Comparison of ENCODE assay signal across 11 cellular contexts in the genomic region with DNA sequence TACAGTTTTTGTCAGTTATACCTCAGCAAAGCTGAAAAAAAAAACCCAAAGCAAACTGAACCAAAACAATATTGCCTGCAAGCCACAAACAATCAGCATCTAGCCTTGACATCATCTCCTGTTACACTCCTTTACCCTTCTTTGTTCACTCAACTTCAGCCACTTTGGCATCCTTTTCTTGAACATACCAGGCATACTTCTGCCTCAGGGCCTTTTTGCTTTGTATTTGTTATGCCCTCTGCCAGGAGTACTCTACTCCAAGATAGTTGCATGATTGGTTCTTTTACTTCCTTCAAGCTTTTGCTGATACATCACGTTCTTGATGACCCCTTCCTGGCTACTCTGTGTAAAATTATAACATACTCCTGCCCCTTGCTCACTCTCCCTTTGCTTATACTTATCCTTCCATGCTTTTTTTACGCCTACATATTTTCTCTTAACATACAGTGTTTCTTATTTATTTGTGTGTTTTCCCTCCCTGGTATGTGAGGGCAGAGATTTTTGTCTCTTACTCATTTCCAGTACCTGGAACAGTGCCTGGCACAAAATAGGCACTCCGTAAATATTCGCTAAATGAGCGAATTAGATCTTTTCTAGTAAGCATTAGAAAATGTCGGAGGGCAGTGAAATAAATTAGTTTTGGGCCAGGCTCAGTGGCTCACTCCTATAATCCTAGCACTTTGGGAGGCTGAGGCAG. TPM values are rescaled to one million over a fixed set of nuclear protein-coding genes. Genes with fewer than 3 reads are reported as not detected.
A peak's percentile ranks its signal among the peaks of the same experiment; 100 is the strongest.
DNase-seq lines count a peak whose midpoint lies in the region; ATAC-seq and TF ChIP-seq lines count a peak whose summit lies in the region.
"Had no signal": no experiment of that assay in that cellular context is flagged by ENCODE, and none has a peak within 500 bp of the region (broad histone marks: within the 10 kb centered on the region; RNA-seq: fewer than 3 reads in every experiment).

No MANE protein-coding gene starts in this region.

- H3K4me3 ChIP-seq in Panc1 (ENCODE audit: low read depth in 2 of 2, low read length in 2 of 2) (no peak overlapping the region), epithelial cell of proximal tubule (ENCODE audit: low read depth, low read length) (no peak overlapping the region)
- H3K4me3 ChIP-seq: vagina had no signal

- no peak overlapping the region for H3K4me3 Mint-ChIP-seq in mesothelial cell of epicardium
- H3K4me3 Mint-ChIP-seq in activated T-helper 17 cell treated with anti-CD3 and anti-CD28 coated beads, Interleukin-2, amount 50 U/mL, for 72 hours: no peak overlapping the region
- H3K4me3 Mint-ChIP-seq: activated naive CD8-positive, alpha-beta T cell treated with anti-CD3 and anti-CD28 coated beads, Interleukin-2, amount 10 ng/mL, durations not matched to agents 7 days and 5 days had no signal

- DNase-seq in COLO829 (ENCODE audit: low spot score) (peak; percentile 45), Panc1 (ENCODE audit: low read depth, low spot score) (no peak), epithelial cell of proximal tubule (ENCODE audit: low read depth) (peak; percentile 67), mesothelial cell of epicardium (ENCODE audit: low spot score in 2 of 2, unreplicated experiment in 2 of 2) (no peak), ureter (ENCODE audit: low spot score) (no peak)
- DNase-seq: activated naive CD8-positive, alpha-beta T cell treated with anti-CD3 and anti-CD28 coated beads, Interleukin-2, amount 10 ng/mL, durations not matched to agents 7 days and 5 days; Caco-2 had no signal

- in situ Hi-C loops in Panc1 (cut with HindIII; ENCODE audit: low pct_unique_long_range_greater_than_20kb, low sequenced_read_pairs): no loop called here

- H3K9me3 Mint-ChIP-seq in mesothelial cell of epicardium: peaks cover 11% of the 10 kb centered on the region
- H3K9me3 Mint-ChIP-seq in activated T-helper 17 cell treated with anti-CD3 and anti-CD28 coated beads, Interleukin-2, amount 50 U/mL, for 72 hours: no peaks in the 10 kb centered on the region
- H3K9me3 Mint-ChIP-seq: activated naive CD8-positive, alpha-beta T cell treated with anti-CD3 and anti-CD28 coated beads, Interleukin-2, amount 10 ng/mL, durations not matched to agents 7 days and 5 days had no signal

- H3K4me1 ChIP-seq in Panc1 (ENCODE audit: control insufficient read depth, insufficient read depth, low read length): peaks cover 18% of the 10 kb centered on the region
- H3K4me1 ChIP-seq: Caco-2 had no signal

- no peaks in the 10 kb centered on the region for H3K27me3 ChIP-seq in Panc1 (ENCODE audit: control insufficient read depth, insufficient read depth, low read length)
- H3K27me3 ChIP-seq: vagina had no signal

- intact Hi-C loops in Panc1 (cut with micrococcal nuclease; ENCODE audit: unreplicated experiment): no loop called here

- no peaks in the 10 kb centered on the region for H3K36me3 ChIP-seq in Panc1 (ENCODE audit: control insufficient read depth, insufficient read depth, low read length)
- H3K36me3 ChIP-seq: vagina had no signal

- BruUV-seq in Panc1 (replicated peaks; lab: Mats Ljungman, UMichigan): no TSS peak

- ATAC-seq in Panc1 (peak; percentile 92), HG03095 (IDR thresholded peaks at IDR 0.05; ENCODE audit: unreplicated experiment) (no peak), GM21576 (IDR thresholded peaks at IDR 0.05; ENCODE audit: unreplicated experiment) (no peak)
- no peak for ATAC-seq in activated T-helper 17 cell treated with anti-CD3 and anti-CD28 coated beads, Interleukin-2, amount 50 U/mL, for 72 hours (replicated peaks)

- CTCF ChIA-PET in Panc1 (lab: Charles Lee): no interaction called here

- peak overlapping the region; percentile 17; the same call in 1 of the 2 replicates for H3K27ac ChIP-seq in Panc1 (ENCODE audit: low read length)
- H3K27ac ChIP-seq: vagina had no signal

- TF ChIP-seq CTCF in Panc1 (IDR thresholded peaks at IDR 0.05) (no peak), epithelial cell of proximal tubule (conservative IDR thresholded peaks at IDR 0.05; ENCODE audit: low read depth, low read length) (no peak), mesothelial cell of epicardium (IDR thresholded peaks at IDR 0.05; ENCODE audit: unreplicated experiment) (no peak)

- no peaks in the 10 kb centered on the region for H3K27me3 Mint-ChIP-seq in mesothelial cell of epicardium (ENCODE audit: low read depth)
- no peaks in the 10 kb centered on the region for H3K27me3 Mint-ChIP-seq in activated T-helper 17 cell treated with anti-CD3 and anti-CD28 coated beads, Interleukin-2, amount 50 U/mL, for 72 hours
- H3K27me3 Mint-ChIP-seq: activated naive CD8-positive, alpha-beta T cell treated with anti-CD3 and anti-CD28 coated beads, Interleukin-2, amount 10 ng/mL, durations not matched to agents 7 days and 5 days had no signal

- no peaks in the 10 kb centered on the region for H3K9me3 ChIP-seq in Panc1 (ENCODE audit: control insufficient read depth, insufficient read depth, low read depth, low read length)
- H3K9me3 ChIP-seq: Caco-2, vagina had no signal

- POLR2A ChIA-PET in Panc1 (lab: Charles Lee): no interaction called here

- peaks cover 31% of the 10 kb centered on the region for H3K36me3 Mint-ChIP-seq in mesothelial cell of epicardium
- peaks cover 19% of the 10 kb centered on the region for H3K36me3 Mint-ChIP-seq in activated T-helper 17 cell treated with anti-CD3 and anti-CD28 coated beads, Interleukin-2, amount 50 U/mL, for 72 hours (ENCODE audit: low read depth)

- peak overlapping the region; percentile 54 for H3K27ac Mint-ChIP-seq in mesothelial cell of epicardium
- no peak overlapping the region for H3K27ac Mint-ChIP-seq in activated T-helper 17 cell treated with anti-CD3 and anti-CD28 coated beads, Interleukin-2, amount 50 U/mL, for 72 hours
- H3K27ac Mint-ChIP-seq: activated naive CD8-positive, alpha-beta T cell treated with anti-CD3 and anti-CD28 coated beads, Interleukin-2, amount 10 ng/mL, durations not matched to agents 7 days and 5 days had no signal

- peaks cover 19% of the 10 kb centered on the region for H3K4me1 Mint-ChIP-seq in mesothelial cell of epicardium
- peaks cover 4% of the 10 kb centered on the region for H3K4me1 Mint-ChIP-seq in activated T-helper 17 cell treated with anti-CD3 and anti-CD28 coated beads, Interleukin-2, amount 50 U/mL, for 72 hours

RNA-seq across cellular contexts. Expression of gene ABI2, which starts 12.7 kb away (rescaled TPM):
- total RNA-seq in Panc1 (2021; ENCODE audit: unreplicated experiment) (72.2 TPM), epithelial cell of proximal tubule (24.4 and 28.2 TPM in 2 replicates), mesothelial cell of epicardium (118 to 131 TPM (median 121 TPM) in 3 replicates), ureter (60.2 TPM)
- polyA plus RNA-seq in Panc1 (2012; ENCODE audit: insufficient read length): 52.1 TPM
- 10 to 100 TPM; 35.6 to 38.6 TPM for total RNA-seq in activated T-helper 17 cell treated with anti-CD3 and anti-CD28 coated beads, Interleukin-2, amount 50 U/mL, for 72 hours

Comparison
In these comparisons a context has a peak if more than half of its experiments do, and no peak if none do; other contexts are left out.
1. DNase-seq: peak in COLO829 (single experiment) and epithelial cell of proximal tubule (single experiment); none in Panc1 (single experiment), mesothelial cell of epicardium (0 of 2) and ureter (single experiment).